Comparison of ENCODE assay signal across 12 cellular contexts in the genomic region with DNA sequence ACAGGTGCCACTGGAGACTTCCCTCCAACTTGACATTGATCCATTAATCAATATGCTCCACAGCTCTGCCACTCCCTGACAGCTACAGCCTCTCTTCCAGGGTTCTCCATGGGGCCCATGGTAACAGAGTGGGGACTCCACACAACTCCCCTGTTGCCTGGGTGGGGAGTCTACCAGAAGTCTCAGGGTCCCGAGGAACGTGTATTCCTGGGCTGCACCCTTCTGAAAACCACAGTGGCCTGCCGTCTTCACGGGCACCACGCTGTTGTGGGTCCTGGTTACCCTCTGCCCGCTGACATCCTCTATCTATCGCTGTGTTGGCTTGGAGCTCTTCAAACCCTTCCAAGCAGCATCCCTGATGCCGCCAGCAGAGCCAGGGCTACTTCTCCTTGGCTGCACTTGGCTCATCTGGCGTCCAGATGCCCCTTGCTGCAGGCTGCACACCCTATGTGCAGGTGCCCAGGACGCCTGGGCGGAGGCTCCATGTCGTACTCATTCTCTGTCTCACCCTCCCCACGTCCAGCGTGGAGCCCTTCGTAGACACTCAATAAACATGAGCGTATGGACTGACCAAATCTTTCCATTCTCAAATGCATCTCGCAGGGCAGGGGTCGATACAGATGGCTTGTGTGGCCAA.
"Had no signal": no experiment of that assay in that cellular context is flagged by ENCODE, and none has a peak within 500 bp of the region (broad histone marks: within the 10 kb centered on the region; RNA-seq: fewer than 3 reads in every experiment).

No MANE protein-coding gene starts in this region.

- DNase-seq: activated CD4-positive, alpha-beta T cell treated with anti-CD3 and anti-CD28 coated beads, Interleukin-2, amount 50 U/mL, for 48 hours; activated naive CD4-positive, alpha-beta T cell; central memory CD4-positive, alpha-beta T cell; naive B cell; sigmoid colon; stimulated activated naive CD4-positive, alpha-beta T cell; SW 1271; testis; uterus had no signal

- H3K4me1 ChIP-seq: adrenal gland, prostate gland, sigmoid colon, testis, uterus had no signal

- H3K9me3 ChIP-seq: adrenal gland, prostate gland, testis had no signal

- H3K4me3 ChIP-seq: adrenal gland, lung, prostate gland, sigmoid colon, testis, uterus had no signal

- H3K36me3 ChIP-seq: adrenal gland, prostate gland, sigmoid colon, uterus had no signal

- H3K27ac ChIP-seq: adrenal gland, prostate gland, sigmoid colon, testis, uterus had no signal

- H3K27me3 ChIP-seq: testis, uterus had no signal
